In the genomic region with DNA sequence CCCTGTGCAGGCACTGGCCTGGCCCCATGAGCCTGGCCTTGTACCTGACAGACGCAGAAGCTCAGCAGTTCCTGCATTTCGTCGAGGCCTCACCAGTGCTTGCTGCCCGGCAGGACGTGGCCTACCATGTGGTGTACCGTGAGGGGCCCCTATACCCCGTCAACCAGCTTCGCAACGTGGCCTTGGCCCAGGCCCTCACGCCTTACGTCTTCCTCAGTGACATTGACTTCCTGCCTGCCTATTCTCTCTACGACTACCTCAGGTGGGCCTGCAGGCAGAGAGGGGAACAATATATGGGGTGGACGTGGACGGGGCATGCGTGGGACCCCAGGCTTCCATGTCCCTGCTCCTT, we compare ENCODE assay signal across 19 cellular contexts. TPM values are rescaled to one million over a fixed set of nuclear protein-coding genes. Genes with fewer than 3 reads are reported as not detected.
A peak's percentile ranks its signal among the peaks of the same experiment; 100 is the strongest.
DNase-seq lines count a peak whose midpoint lies in the region; ATAC-seq and TF ChIP-seq lines count a peak whose summit lies in the region.
"Had no signal": no experiment of that assay in that cellular context is flagged by ENCODE, and none has a peak within 500 bp of the region (broad histone marks: within the 10 kb centered on the region; RNA-seq: fewer than 3 reads in every experiment).

No MANE protein-coding gene starts in this region.

- peak overlapping the region; percentile 8 for H3K27ac Mint-ChIP-seq in T-helper 2 cell treated with Interferon-gamma antibody and Interleukin-4, amounts not matched to agents 5 μg/mL and 100 μg/mL, for 36 hours
- H3K27ac Mint-ChIP-seq in memory B cell: peak overlapping the region; percentile 9
- H3K27ac Mint-ChIP-seq in type B pancreatic cell: peak overlapping the region; percentile 61
- no peak overlapping the region for H3K27ac Mint-ChIP-seq in osteocyte (ENCODE audit: unreplicated experiment)
- H3K27ac Mint-ChIP-seq: activated CD4-positive, alpha-beta memory T cell treated with anti-CD3 and anti-CD28 coated beads, Interleukin-2, amount 10 ng/mL, durations not matched to agents 7 days and 5 days had no signal

- H3K4me3 Mint-ChIP-seq in T-helper 2 cell treated with Interferon-gamma antibody and Interleukin-4, amounts not matched to agents 5 μg/mL and 100 μg/mL, for 36 hours: no peak overlapping the region
- H3K4me3 Mint-ChIP-seq in memory B cell: no peak overlapping the region
- no peak overlapping the region for H3K4me3 Mint-ChIP-seq in type B pancreatic cell
- no peak overlapping the region for H3K4me3 Mint-ChIP-seq in osteocyte (ENCODE audit: unreplicated experiment)
- H3K4me3 Mint-ChIP-seq: activated CD4-positive, alpha-beta memory T cell treated with anti-CD3 and anti-CD28 coated beads, Interleukin-2, amount 10 ng/mL, durations not matched to agents 7 days and 5 days had no signal

- TF ChIP-seq CTCF in heart right ventricle (IDR thresholded peaks at IDR 0.05): no peak
- TF ChIP-seq CTCF in type B pancreatic cell (conservative IDR thresholded peaks at IDR 0.05): no peak
- no peak for TF ChIP-seq CTCF in osteocyte (IDR thresholded peaks at IDR 0.05)

- 70 to 73% methylated on average over 15 of the region's 15 CpGs for WGBS in heart right ventricle, 2 donors

- no peaks in the 10 kb centered on the region for H3K9me3 ChIP-seq in heart right ventricle
- H3K9me3 ChIP-seq: esophagus squamous epithelium, heart left ventricle, stomach had no signal

- H3K27me3 ChIP-seq in heart right ventricle: peaks cover 0 to 27% (median 21%) of the 10 kb centered on the region in 7 donors

- H3K4me3 ChIP-seq in heart right ventricle: no peak overlapping the region
- H3K4me3 ChIP-seq: esophagus squamous epithelium, heart left ventricle, SK-N-MC, stomach had no signal

- no peak overlapping the region for H3K27ac ChIP-seq in heart right ventricle
- H3K27ac ChIP-seq: parathyroid adenoma, SK-N-MC, stomach had no signal

- ATAC-seq in Right ventricle myocardium superior (ENCODE audit: poor library complexity) (no peak), heart right ventricle (no peak), memory B cell (ENCODE audit: low read depth) (no peak), HG02623 (IDR thresholded peaks at IDR 0.05; ENCODE audit: unreplicated experiment) (no peak)
- ATAC-seq: heart left ventricle had no signal

- peaks cover 0 to 15% (median 0%) of the 10 kb centered on the region in 9 donors for H3K36me3 ChIP-seq in heart right ventricle

- H3K27me3 Mint-ChIP-seq in T-helper 2 cell treated with Interferon-gamma antibody and Interleukin-4, amounts not matched to agents 5 μg/mL and 100 μg/mL, for 36 hours (ENCODE audit: low read depth): peaks cover 20% of the 10 kb centered on the region
- H3K27me3 Mint-ChIP-seq in memory B cell: no peaks in the 10 kb centered on the region
- peaks cover 21% of the 10 kb centered on the region for H3K27me3 Mint-ChIP-seq in type B pancreatic cell
- H3K27me3 Mint-ChIP-seq in osteocyte (ENCODE audit: unreplicated experiment): peaks cover 19% of the 10 kb centered on the region

- H3K36me3 Mint-ChIP-seq in T-helper 2 cell treated with Interferon-gamma antibody and Interleukin-4, amounts not matched to agents 5 μg/mL and 100 μg/mL, for 36 hours (ENCODE audit: low read depth): peaks cover 4% of the 10 kb centered on the region
- H3K36me3 Mint-ChIP-seq in memory B cell (peaks cover 21% of the 10 kb centered on the region), type B pancreatic cell (peaks cover 7% of the 10 kb centered on the region), osteocyte (ENCODE audit: unreplicated experiment) (peaks cover 6% of the 10 kb centered on the region)

- intact Hi-C loops in Right ventricle myocardium superior (cut with DNase I): no loop called here
- intact Hi-C loops in heart right ventricle (cut with DNase I): no loop called here

- peaks cover under 1 to 33% (median 19%) of the 10 kb centered on the region in 9 donors for H3K4me1 ChIP-seq in heart right ventricle
- H3K4me1 ChIP-seq: parathyroid adenoma had no signal

- no peaks in the 10 kb centered on the region for H3K9me3 Mint-ChIP-seq in T-helper 2 cell treated with Interferon-gamma antibody and Interleukin-4, amounts not matched to agents 5 μg/mL and 100 μg/mL, for 36 hours
- no peaks in the 10 kb centered on the region for H3K9me3 Mint-ChIP-seq in memory B cell
- H3K9me3 Mint-ChIP-seq in type B pancreatic cell: no peaks in the 10 kb centered on the region
- no peaks in the 10 kb centered on the region for H3K9me3 Mint-ChIP-seq in osteocyte (ENCODE audit: unreplicated experiment)
- H3K9me3 Mint-ChIP-seq: activated CD4-positive, alpha-beta memory T cell treated with anti-CD3 and anti-CD28 coated beads, Interleukin-2, amount 10 ng/mL, durations not matched to agents 7 days and 5 days had no signal

- H3K4me1 Mint-ChIP-seq in T-helper 2 cell treated with Interferon-gamma antibody and Interleukin-4, amounts not matched to agents 5 μg/mL and 100 μg/mL, for 36 hours (ENCODE audit: low read depth): peaks cover 21% of the 10 kb centered on the region
- H3K4me1 Mint-ChIP-seq in memory B cell (peaks cover 47% of the 10 kb centered on the region), type B pancreatic cell (ENCODE audit: unreplicated experiment) (peaks cover 12% of the 10 kb centered on the region), osteocyte (ENCODE audit: unreplicated experiment) (peaks cover 15% of the 10 kb centered on the region)

- DNase-seq in Right ventricle myocardium superior: peak; percentile 38
- DNase-seq in heart right ventricle: no peak
- no peak for DNase-seq in T-helper 2 cell treated with Interferon-gamma antibody and Interleukin-4, amounts not matched to agents 5 μg/mL and 100 μg/mL, for 36 hours (ENCODE audit: low spot score)
- no peak for DNase-seq in memory B cell (ENCODE audit: low spot score in 2 of 2)
- no peak for DNase-seq in type B pancreatic cell (ENCODE audit: extremely low spot score, unreplicated experiment)
- DNase-seq in ACHN: no peak
- DNase-seq in osteocyte (ENCODE audit: extremely low spot score, unreplicated experiment): no peak
- DNase-seq: activated CD4-positive, alpha-beta memory T cell treated with anti-CD3 and anti-CD28 coated beads, Interleukin-2, amount 10 ng/mL, durations not matched to agents 7 days and 5 days; activated gamma-delta T cell treated with Interleukin-2 at 50 U/mL for 16 hours; dermis blood vessel endothelial cell; esophagus squamous epithelium; kidney glomerular epithelial cell; NCI-H187 treated with DMSO at 0.1 percent for 48 hours; NCI-H510A treated with DMSO at 0.1 percent for 48 hours; stomach had no signal

- in situ Hi-C loops in ACHN (cut with HindIII; ENCODE audit: low pct_ligation_motif_present, low pct_unique_long_range_greater_than_20kb, low sequenced_read_pairs): no loop called here

RNA-seq across cellular contexts. Expression of gene LARGE2, which starts 4.9 kb away (rescaled TPM):
- total RNA-seq in Right ventricle myocardium superior: not detected
- total RNA-seq in heart right ventricle: under 1 TPM in 1 of 10 donors, not detected in 9; 0.42 TPM
- under 1 TPM in 1 of 2 donors, not detected in 1; 0.23 TPM for polyA plus RNA-seq in heart right ventricle
- total RNA-seq in type B pancreatic cell (ENCODE audit: low replicate concordance): 12.4 and 29.9 TPM in 2 replicates
- total RNA-seq in osteocyte: not detected in 2 replicates
- total RNA-seq: dermis blood vessel endothelial cell had no signal

RNA-seq across cellular contexts. Expression of gene PEX16, which starts 9.6 kb away (rescaled TPM):
- 8.5 TPM for total RNA-seq in Right ventricle myocardium superior
- 10 to 100 TPM; 10.8 to 17.8 (median 13.6) TPM for total RNA-seq in heart right ventricle
- polyA plus RNA-seq in heart right ventricle: 10 to 100 TPM; 20.1 to 25.4 TPM
- total RNA-seq in type B pancreatic cell (ENCODE audit: low replicate concordance): 21.7 and 26.7 TPM in 2 replicates
- total RNA-seq in osteocyte: 24.5 and 24.8 TPM in 2 replicates

RNA-seq across cellular contexts. Expression of gene FREY1, which starts 20.2 kb away (rescaled TPM):
- total RNA-seq in Right ventricle myocardium superior (not detected), heart right ventricle (under 1 TPM in 3 of 10 donors, not detected in 7; 0.38 to 0.55 (median 0.39) TPM), type B pancreatic cell (ENCODE audit: low replicate concordance) (0.90 and 1.4 TPM in 2 replicates), osteocyte (0.81 and 1.5 TPM in 2 replicates)
- under 1 TPM; 0.22 to 0.59 TPM for polyA plus RNA-seq in heart right ventricle

RNA-seq across cellular contexts. Expression of gene MAPK8IP1, which starts 41.9 kb away (rescaled TPM):
- total RNA-seq in Right ventricle myocardium superior (4.5 TPM), heart right ventricle (1 to 10 TPM; 4.4 to 8.0 (median 6.5) TPM), type B pancreatic cell (ENCODE audit: low replicate concordance) (23.7 and 24.4 TPM in 2 replicates), osteocyte (9.8 and 10.1 TPM in 2 replicates)
- 1 to 10 TPM; 2.6 to 3.1 TPM for polyA plus RNA-seq in heart right ventricle
